In the genomic region with DNA sequence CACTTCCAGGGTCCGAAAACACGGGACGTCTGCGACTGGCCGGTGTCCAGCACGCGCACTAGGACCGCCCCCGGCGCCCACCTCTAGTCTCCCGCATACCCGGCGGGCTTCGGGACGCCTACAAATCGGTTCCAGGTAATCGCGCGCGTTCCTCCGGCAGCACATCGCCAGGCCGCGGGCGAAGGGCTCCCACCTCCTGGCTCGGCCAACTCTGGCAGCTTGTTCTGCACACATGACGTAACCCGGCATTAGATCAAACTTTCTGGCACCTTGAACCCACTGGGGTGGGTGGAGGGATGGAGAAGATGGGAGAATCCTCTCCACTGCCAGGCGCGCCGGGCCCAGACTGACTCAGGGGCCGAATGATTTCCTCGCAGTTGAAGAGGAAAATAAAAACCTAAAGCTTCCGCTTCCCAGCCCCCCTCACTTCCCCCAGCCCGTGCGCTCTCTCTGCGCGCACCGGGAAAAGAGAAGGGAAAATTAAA, we compare ENCODE assay signal across 9 cellular contexts. TPM values are rescaled to one million over a fixed set of nuclear protein-coding genes. Genes with fewer than 3 reads are reported as not detected.
DNase-seq lines count a peak whose midpoint lies in the region; ATAC-seq and TF ChIP-seq lines count a peak whose summit lies in the region.
"Had no signal": no experiment of that assay in that cellular context is flagged by ENCODE, and none has a peak within 500 bp of the region (broad histone marks: within the 10 kb centered on the region; RNA-seq: fewer than 3 reads in every experiment).

No MANE protein-coding gene starts in this region.

- H2BK20ac ChIP-seq in IMR-90 (ENCODE audit: low read depth, low read length) = no peak overlapping the region

- TF ChIP-seq RAD21 in IMR-90 (IDR thresholded peaks at IDR 0.05; ENCODE audit: low read length) = no peak

- POLR2A ChIA-PET in IMR-90 (lab: Charles Lee; ENCODE audit: unreplicated experiment) = no interaction called here

- H2BK5ac ChIP-seq in IMR-90 (ENCODE audit: low read depth, low read length, poor library complexity, severe bottlenecking) = no peak overlapping the region

- peak overlapping the region; percentile 77 for H2AK9ac ChIP-seq in IMR-90 (replicated peaks; ENCODE audit: low read depth, low read length, poor library complexity)

- H3K4me3 Mint-ChIP-seq in activated naive CD8-positive, alpha-beta T cell = peak overlapping the region; percentile 73

- peak overlapping the region; percentile 2; the same call in 1 of the 2 replicates for H3K56ac ChIP-seq in IMR-90 (ENCODE audit: extremely low read depth, insufficient read depth, low read length)

- H3K4ac ChIP-seq in IMR-90 (ENCODE audit: low read depth, low read length) = no peak overlapping the region

- H3K79me1 ChIP-seq in IMR-90 (ENCODE audit: low read depth in 1 of 2, low read length in 2 of 2) = no peaks in the 10 kb centered on the region

- peak overlapping the region; percentile 52 for H3K4me3 ChIP-seq in IMR-90 (ENCODE audit: insufficient read depth, low read depth, low read length)
- peak overlapping the region; percentile 44 to 73 (median 64) for H3K4me3 ChIP-seq in heart right ventricle
- H3K4me3 ChIP-seq: K562 had no signal

- H3K9me3 ChIP-seq in IMR-90 (ENCODE audit: control insufficient read depth, insufficient read depth, low read length) (no peaks in the 10 kb centered on the region), heart right ventricle (no peaks in the 10 kb centered on the region)

- no CpG with 5 or more reads among the region's 39 CpGs for WGBS in IMR-90 (ENCODE audit: extremely low coverage in 2 of 2, insufficient read length in 1 of 2), 2 experiments
- WGBS in heart right ventricle, 2 donors = 1 to 2% methylated on average over 39 of the region's 39 CpGs

- H3K18ac ChIP-seq in IMR-90 (ENCODE audit: low read depth, low read length) = no peak overlapping the region; the same call in 1 of the 2 replicates

- H4K20me1 ChIP-seq in IMR-90 (ENCODE audit: insufficient read depth, low read length) = no peaks in the 10 kb centered on the region

- DNase-seq in COLO668 (lab: John Stamatoyannopoulos, UW; ENCODE audit: unreplicated experiment) = peak; percentile 57
- DNase-seq in IMR-90 = peak; percentile 2
- DNase-seq in heart right ventricle = peak; percentile 26 to 49
- peak in 9 of 10 donors; percentile 15 to 86 (median 38) for DNase-seq in posterior cingulate gyrus
- DNase-seq in SIG-M5 treated with dmso at 0.1 percent for 504 hours (lab: John Stamatoyannopoulos, UW; ENCODE audit: unreplicated experiment) = no peak
- no peak for DNase-seq in stimulated activated CD4-positive, alpha-beta T cell treated with anti-CD3 and anti-CD28 coated beads, Interleukin-4, amount 100 ng/mL, for 1 hour

- H4K91ac ChIP-seq in IMR-90 (ENCODE audit: insufficient read depth, low read depth, low read length) = peak overlapping the region; percentile 8; the same call in 1 of the 2 replicates

- H3K4me2 ChIP-seq in IMR-90 (ENCODE audit: low read depth, low read length) = peak overlapping the region; percentile 84

- H3K4me1 ChIP-seq in IMR-90 (ENCODE audit: control insufficient read depth, insufficient read depth, low read length) (no peaks in the 10 kb centered on the region), heart right ventricle (peaks cover 0 to 54% (median 35%) of the 10 kb centered on the region in 9 donors)

- H3K14ac ChIP-seq in IMR-90 (replicated peaks; ENCODE audit: low read depth, low read length) = 0 out of 2 replicates have a peak overlapping the region, but pooled peaks have one; percentile 41

- H3K27ac Mint-ChIP-seq in activated naive CD8-positive, alpha-beta T cell = no peak overlapping the region

- H2AK5ac ChIP-seq in IMR-90 (ENCODE audit: low read depth, low read length) = no peak overlapping the region

- no peaks in the 10 kb centered on the region for H3K36me3 Mint-ChIP-seq in activated naive CD8-positive, alpha-beta T cell

- no peak overlapping the region; the same call in 1 of the 2 replicates for H3K23ac ChIP-seq in IMR-90 (ENCODE audit: low read depth, low read length)

- H3K27ac ChIP-seq in IMR-90 (ENCODE audit: insufficient read depth, low read length) (0 out of 2 replicates have a peak overlapping the region, but pooled peaks have one; percentile 10), heart right ventricle (peak overlapping the region; percentile 77 to 93 (median 86))

- H3K4me1 Mint-ChIP-seq in activated naive CD8-positive, alpha-beta T cell (ENCODE audit: low read depth) = peaks cover 26% of the 10 kb centered on the region

- H4K8ac ChIP-seq in IMR-90 (ENCODE audit: low read depth in 2 of 2, low read length in 2 of 2) = peak overlapping the region in 1 of 2 experiments; percentile 73; a peak in 1 of 4 replicates

- H3K9me1 ChIP-seq in IMR-90 (ENCODE audit: insufficient read depth, low read length) = no peaks in the 10 kb centered on the region

- dilution Hi-C loops in IMR-90 (cut with HindIII; ENCODE audit: low sequenced_read_pairs, unreplicated experiment) = no loop called here

- BruUV-seq in IMR-90 (replicated peaks; lab: Mats Ljungman, UMichigan) = no TSS peak

- intact Hi-C loops in IMR-90 (cut with micrococcal nuclease) = loop anchor here (2.0 to 5.0 kb wide), 3 partner anchors 281 to 1552 kb away; no protein-coding TSS in a partner anchor
- intact Hi-C loops in heart right ventricle (cut with DNase I) = loop anchor here in 8 of 10 donors (5.0 to 10.0 kb wide), 12 partner anchors 77 to 755 kb away; no protein-coding TSS in a partner anchor
- intact Hi-C loops in posterior cingulate gyrus (cut with DNase I) = loop anchor here (10.0 kb wide), 3 partner anchors 245 to 675 kb away; no protein-coding TSS in a partner anchor

- H3K27me3 ChIP-seq in IMR-90 (ENCODE audit: control insufficient read depth, insufficient read depth, low read length) (peaks cover 8% of the 10 kb centered on the region; the same call in 1 of the 2 replicates), heart right ventricle (peaks cover 0 to 83% (median 29%) of the 10 kb centered on the region in 7 donors)

- H2BK15ac ChIP-seq in IMR-90 (ENCODE audit: low read depth, low read length) = no peak overlapping the region

- no peaks in the 10 kb centered on the region for H3K36me3 ChIP-seq in IMR-90 (ENCODE audit: control insufficient read depth, insufficient read depth, low read length)
- H3K36me3 ChIP-seq in heart right ventricle = no peaks in the 10 kb centered on the region

- peak overlapping the region; percentile 95 for H2AFZ ChIP-seq in IMR-90 (replicated peaks; ENCODE audit: low read length, poor library complexity)

- H3K27me3 Mint-ChIP-seq in activated naive CD8-positive, alpha-beta T cell = peaks cover 39% of the 10 kb centered on the region

- no peak for ATAC-seq in IMR-90 (ENCODE audit: low read depth)
- peak in 6 of 8 donors; percentile 15 to 70 (median 42) for ATAC-seq in heart right ventricle
- ATAC-seq in GM21390 (IDR thresholded peaks at IDR 0.05; ENCODE audit: unreplicated experiment) = no peak
- ATAC-seq: K562 had no signal

- peak overlapping the region; percentile 44; the same call in 1 of the 2 replicates for H3K9ac ChIP-seq in IMR-90 (ENCODE audit: low read depth, low read length)

- H3K9me3 Mint-ChIP-seq in activated naive CD8-positive, alpha-beta T cell (ENCODE audit: low read depth) = no peaks in the 10 kb centered on the region

- H4K5ac ChIP-seq in IMR-90 (ENCODE audit: low read depth, low read length) = no peak overlapping the region; the same call in 1 of the 2 replicates

- TF ChIP-seq POLR2A in IMR-90 (IDR thresholded peaks at IDR 0.05; ENCODE audit: low read depth, low read length) = no peak

- in situ Hi-C loops in IMR-90 (cut with MboI; ENCODE audit: low sequenced_read_pairs) = loop anchor here (10.0 kb wide), 1 partner anchor 1405 kb away; no protein-coding TSS in a partner anchor

- TF ChIP-seq CTCF in IMR-90 (conservative IDR thresholded peaks at IDR 0.05; ENCODE audit: low read depth, low read length) = no peak
- no peak for TF ChIP-seq CTCF in heart right ventricle (IDR thresholded peaks at IDR 0.05)

- H2BK120ac ChIP-seq in IMR-90 (ENCODE audit: low read depth, low read length) = peak overlapping the region; percentile 40

- CTCF ChIA-PET in IMR-90 (lab: Yijun Ruan, JAX) = interaction anchor here (0.6 to 0.7 kb wide), 2 partner anchors 124 to 1278 kb away, joined by 3 to 4 read pairs; no protein-coding TSS in a partner anchor

TF ChIP-seq in IMR-90, 13 proteins besides CTCF, POLR2A, EP300 and RAD21 (continues in another document):
- TF ChIP-seq FOS (IDR thresholded peaks at IDR 0.05; ENCODE audit: low read depth, low read length) (no peak), RFX5 (IDR thresholded peaks at IDR 0.05; ENCODE audit: low read depth, low read length) (no peak), ELK1 (IDR thresholded peaks at IDR 0.05; ENCODE audit: borderline replicate concordance, low read depth, low read length) (no peak), CHD1 (IDR thresholded peaks at IDR 0.05; ENCODE audit: low read depth, low read length) (no peak), CEBPB (IDR thresholded peaks at IDR 0.05; ENCODE audit: low read depth, low read length) (no peak), USF2 (IDR thresholded peaks at IDR 0.05; ENCODE audit: low read depth, low read length) (no peak), SMC3 (IDR thresholded peaks at IDR 0.05; ENCODE audit: low read depth, low read length) (no peak), RCOR1 (IDR thresholded peaks at IDR 0.05; ENCODE audit: insufficient replicate concordance, low read length) (no peak), MAFK (IDR thresholded peaks at IDR 0.05; ENCODE audit: low read depth, low read length) (no peak), NFE2L2 (IDR thresholded peaks at IDR 0.05; ENCODE audit: low read depth, low read length) (no peak)

RNA-seq across cellular contexts. Expression of gene EFNA5, which starts 1.2 kb away (rescaled TPM):
- total RNA-seq in IMR-90 (2012; rRNA removed) (1.6 and 2.2 TPM in 2 replicates), heart right ventricle (10 to 100 TPM; 24.4 to 49.4 (median 35.2) TPM)
- polyA plus RNA-seq in IMR-90 (2012; rRNA removed) (1.4 and 1.5 TPM in 2 replicates), heart right ventricle (1 to 10 TPM; 6.9 to 9.1 TPM)
- 0.65 and 1.3 TPM in 2 replicates for polyA plus RNA-seq in IMR-90 (2012; cell fraction: cytosol; rRNA removed)
- 1.1 and 3.6 TPM in 2 replicates for polyA plus RNA-seq in IMR-90 (2012; cell fraction: nucleus; rRNA removed; ENCODE audit: low replicate concordance)
- total RNA-seq: K562 had no signal

Comparison
In these comparisons a context has a peak if more than half of its experiments do, and no peak if none do; other contexts are left out.
1. DNase-seq: peak in COLO668 (single experiment), IMR-90 (single experiment), heart right ventricle (2 of 2) and posterior cingulate gyrus (9 of 10); none in SIG-M5 treated with dmso at 0.1 percent for 504 hours (single experiment) and stimulated activated CD4-positive, alpha-beta T cell treated with anti-CD3 and anti-CD28 coated beads, Interleukin-4, amount 100 ng/mL, for 1 hour (single experiment).
2. ATAC-seq: peak in heart right ventricle (6 of 8); none in IMR-90 (single experiment) and GM21390 (single experiment).